8 cellular contexts compared by ENCODE assay signal in genomic region chr2:195657634-195658540, GRCh38. TPM values are rescaled to one million over a fixed set of nuclear protein-coding genes. Genes with fewer than 3 reads are reported as not detected.
A peak's percentile ranks its signal among the peaks of the same experiment; 100 is the strongest.
DNase-seq lines count a peak whose midpoint lies in the region; ATAC-seq and TF ChIP-seq lines count a peak whose summit lies in the region.

No MANE protein-coding gene starts in this region.

- no peak for TF ChIP-seq CTCF in AG04450 (IDR thresholded peaks at IDR 0.05; ENCODE audit: low read depth, low read length)

- no peaks in the 10 kb centered on the region; the same call in 1 of the 2 replicates for H3K9me3 ChIP-seq in AG04450 (ENCODE audit: control insufficient read depth, insufficient read depth, low read length)

- no peaks in the 10 kb centered on the region for H3K36me3 ChIP-seq in mesendoderm (ENCODE audit: control insufficient read depth, insufficient read depth, low read length)

- H3K27ac Mint-ChIP-seq in effector memory CD8-positive, alpha-beta T cell: peak overlapping the region; percentile 100

- peak overlapping the region; percentile 95 for H3K56ac ChIP-seq in mesendoderm (ENCODE audit: low read length)

- peak overlapping the region; percentile 67 for H3K4me2 ChIP-seq in mesendoderm (ENCODE audit: low read length)

- peaks cover 24 to 40% of the 10 kb centered on the region in 2 donors for H3K4me1 Mint-ChIP-seq in effector memory CD8-positive, alpha-beta T cell (ENCODE audit: low read depth in 2 of 2)

- peak overlapping the region; percentile 31 for H2BK120ac ChIP-seq in mesendoderm (ENCODE audit: low read depth, low read length)

- H2AK5ac ChIP-seq in mesendoderm (ENCODE audit: low read length): no peak overlapping the region

- no peaks in the 10 kb centered on the region for H3K79me1 ChIP-seq in mesendoderm (ENCODE audit: low read length)

- no peak overlapping the region for H4K5ac ChIP-seq in mesendoderm (ENCODE audit: low read length)

- ATAC-seq in GM18870 (IDR thresholded peaks at IDR 0.05; ENCODE audit: unreplicated experiment): peak; percentile 20
- peak; percentile 23 for ATAC-seq in HG03139 (IDR thresholded peaks at IDR 0.05; ENCODE audit: unreplicated experiment)
- peak; percentile 40 for ATAC-seq in effector memory CD8-positive, alpha-beta T cell (replicated peaks)

- H3K36me3 Mint-ChIP-seq in effector memory CD8-positive, alpha-beta T cell (ENCODE audit: insufficient read depth): peaks cover 41% of the 10 kb centered on the region

- DNase-seq in AG04450 (ENCODE audit: low read depth, low spot score) (peak; percentile 44), NCI-H82 (lab: John Stamatoyannopoulos, UW) (peak; percentile 87), mesendoderm (peak; percentile 82)
- DNase-seq in activated CD8-positive, alpha-beta memory T cell treated with anti-CD3 and anti-CD28 coated beads for 1 hour (ENCODE audit: extremely low read depth in 1 of 2, low read depth in 1 of 2): peak; percentile 29 to 34
- DNase-seq in effector memory CD8-positive, alpha-beta T cell: peak; percentile 54 to 57 (median 56)
- DNase-seq in stimulated activated CD8-positive, alpha-beta memory T cell treated with anti-CD3 and anti-CD28 coated beads, Interleukin-15, amount 100 ng/mL, for 1 hour (ENCODE audit: low read depth): peak; percentile 21

- peak overlapping the region; percentile 37 for H2BK5ac ChIP-seq in mesendoderm (ENCODE audit: low read length)

- no peaks in the 10 kb centered on the region for H3K27me3 Mint-ChIP-seq in effector memory CD8-positive, alpha-beta T cell

- CTCF ChIA-PET in AG04450 (lab: Charles Lee): interaction anchor here (0.7 to 1.7 kb wide), 5 partner anchors 31 to 346 kb away, joined by 3 to 9 read pairs (median 3); no protein-coding TSS in a partner anchor

- H2BK15ac ChIP-seq in mesendoderm (replicated peaks; ENCODE audit: low read depth): no peak overlapping the region

- H3K4ac ChIP-seq in mesendoderm (ENCODE audit: low read depth, low read length): peak overlapping the region; percentile 90

- H3K27ac ChIP-seq in AG04450 (ENCODE audit: low read depth, low read length) (peak overlapping the region; percentile 98), mesendoderm (ENCODE audit: low read depth, low read length) (peak overlapping the region; percentile 69)

- peak overlapping the region; percentile 70 for H3K23ac ChIP-seq in mesendoderm (ENCODE audit: low read length)

- peaks cover 2% of the 10 kb centered on the region for H3K4me1 ChIP-seq in mesendoderm (ENCODE audit: control insufficient read depth, low read depth, low read length)

- peak overlapping the region; percentile 58 for H4K8ac ChIP-seq in mesendoderm (ENCODE audit: low read depth, low read length)

- H3K9me3 Mint-ChIP-seq in effector memory CD8-positive, alpha-beta T cell: peaks cover 0 to 2% of the 10 kb centered on the region in 2 donors

- H3K79me2 ChIP-seq in mesendoderm (ENCODE audit: control insufficient read depth, insufficient read depth, low read length): peaks cover 23% of the 10 kb centered on the region

- H3K4me3 ChIP-seq in AG04450 (ENCODE audit: low read depth, low read length) (peak overlapping the region; percentile 83), mesendoderm (ENCODE audit: low read length) (peak overlapping the region; percentile 71)

- H3K27me3 ChIP-seq in AG04450 (ENCODE audit: control insufficient read depth, insufficient read depth, low read length): no peaks in the 10 kb centered on the region
- H3K27me3 ChIP-seq in mesendoderm (ENCODE audit: insufficient read depth, low read length, poor library complexity): no peaks in the 10 kb centered on the region

- H3K18ac ChIP-seq in mesendoderm (ENCODE audit: low read length): peak overlapping the region; percentile 89

- POLR2A ChIA-PET in AG04450 (lab: Yijun Ruan, JAX): interaction anchor here (0.6 to 2.2 kb wide), 7 partner anchors 44 to 185 kb away, joined by 3 to 36 read pairs (median 5); no protein-coding TSS in a partner anchor

- H3K4me3 Mint-ChIP-seq in effector memory CD8-positive, alpha-beta T cell: peak overlapping the region; percentile 95 to 97

- H3K9ac ChIP-seq in mesendoderm (ENCODE audit: low read length): peak overlapping the region; percentile 90

- WGBS in mesendoderm (ENCODE audit: extremely low coverage, insufficient coverage, low lambda C conversion rate): no CpG with 5 or more reads among the region's 66 CpGs

RNA-seq across cellular contexts. Expression of gene SLC39A10, which starts 0.9 kb away (rescaled TPM):
- 26.1 and 38.5 TPM in 2 replicates for polyA plus RNA-seq in AG04450 (2011; rRNA removed)
- 54.1 and 97.7 TPM in 2 replicates for polyA minus RNA-seq in AG04450 (2011; rRNA and poly(A)+ RNA removed)
- 39.6 TPM for polyA plus RNA-seq in mesendoderm (2013, experiment 1 of 2)
- polyA plus RNA-seq in mesendoderm (2013, experiment 2 of 2): 38.8 TPM

Comparison
In these comparisons a context has a peak if more than half of its experiments do, and no peak if none do; other contexts are left out.
1. Peak in every context shown above with its lines: DNase-seq, ATAC-seq, H3K4me3 ChIP-seq and H3K27ac ChIP-seq.
2. DNase-seq: peak in every context shown above with its lines; median percentile 87 in NCI-H82; 82 in mesendoderm; 56 in effector memory CD8-positive, alpha-beta T cell; 44 in AG04450; 32 in activated CD8-positive, alpha-beta memory T cell treated with anti-CD3 and anti-CD28 coated beads for 1 hour; 21 in stimulated activated CD8-positive, alpha-beta memory T cell treated with anti-CD3 and anti-CD28 coated beads, Interleukin-15, amount 100 ng/mL, for 1 hour.